Comparison of ENCODE assay signal across 18 cellular contexts in genomic region chr12:69836015-69836414, GRCh38. TPM values are rescaled to one million over a fixed set of nuclear protein-coding genes. Genes with fewer than 3 reads are reported as not detected.
"Had no signal": no experiment of that assay in that cellular context is flagged by ENCODE, and none has a peak within 500 bp of the region (broad histone marks: within the 10 kb centered on the region; RNA-seq: fewer than 3 reads in every experiment).

No MANE protein-coding gene starts in this region.

- H3K4me1 ChIP-seq: colonic mucosa, esophagus muscularis mucosa, foreskin keratinocyte, gastroesophageal sphincter had no signal

- H3K27me3 ChIP-seq: colonic mucosa, esophagus muscularis mucosa, gastroesophageal sphincter, heart left ventricle, left lung had no signal

- DNase-seq: colonic mucosa; dermis blood vessel endothelial cell; dorsolateral prefrontal cortex; effector CD4-positive, alpha-beta T cell; effector memory CD4-positive, alpha-beta T cell; foreskin keratinocyte; heart left ventricle; hippocampal formation; left cardiac atrium; left ventricle myocardium superior; lower lobe of right lung; mucosa of descending colon; naive B cell had no signal

- H3K9me3 ChIP-seq: colonic mucosa, esophagus muscularis mucosa, gastroesophageal sphincter, heart left ventricle, left lung, lower lobe of right lung, mucosa of descending colon had no signal

- H3K27ac ChIP-seq: colonic mucosa, dorsolateral prefrontal cortex, esophagus muscularis mucosa, foreskin keratinocyte, gastroesophageal sphincter, heart left ventricle, lower lobe of right lung had no signal

- H3K4me3 ChIP-seq: colonic mucosa, dorsolateral prefrontal cortex, esophagus muscularis mucosa, gastroesophageal sphincter, heart left ventricle, left lung, lower lobe of right lung, mucosa of descending colon had no signal

- H3K36me3 ChIP-seq: colonic mucosa, esophagus muscularis mucosa, gastroesophageal sphincter, heart left ventricle, left lung, lower lobe of right lung had no signal

RNA-seq across cellular contexts. Expression of gene MYRFL, which starts 11.0 kb away (rescaled TPM):
- polyA plus RNA-seq: endothelial cell of umbilical vein, fibroblast of lung had no signal
